In genomic region chr11:64235427-64236161, GRCh38 we compare ENCODE assay signal across 7 cellular contexts. TPM values are rescaled to one million over a fixed set of nuclear protein-coding genes. Genes with fewer than 3 reads are reported as not detected.
A peak's percentile ranks its signal among the peaks of the same experiment; 100 is the strongest.
DNase-seq lines count a peak whose midpoint lies in the region; ATAC-seq and TF ChIP-seq lines count a peak whose summit lies in the region.

No MANE protein-coding gene starts in this region.

- no peaks in the 10 kb centered on the region for H3K9me3 Mint-ChIP-seq in activated CD8-positive, alpha-beta T cell treated with anti-CD3 and anti-CD28 coated beads, Interleukin-2, amount 10 ng/mL, durations not matched to agents 7 days and 5 days (ENCODE audit: insufficient read depth)
- H3K9me3 Mint-ChIP-seq in stimulated activated naive CD8-positive, alpha-beta T cell treated with anti-CD3 and anti-CD28 coated beads, Interleukin-15, amount 100 ng/mL, for 72 hours: no peaks in the 10 kb centered on the region

- no peaks in the 10 kb centered on the region for H3K27me3 Mint-ChIP-seq in activated CD8-positive, alpha-beta T cell treated with anti-CD3 and anti-CD28 coated beads, Interleukin-2, amount 10 ng/mL, durations not matched to agents 7 days and 5 days (ENCODE audit: low read depth)
- no peaks in the 10 kb centered on the region for H3K27me3 Mint-ChIP-seq in stimulated activated naive CD8-positive, alpha-beta T cell treated with anti-CD3 and anti-CD28 coated beads, Interleukin-15, amount 100 ng/mL, for 72 hours

- H3K27me3 ChIP-seq in iPS-15b (ENCODE audit: control insufficient read depth, insufficient read depth, low read length): peaks cover 3% of the 10 kb centered on the region

- no peak overlapping the region for H3K9ac ChIP-seq in iPS-15b (ENCODE audit: low read depth, low read length)

- DNase-seq in HEK293T (ENCODE audit: extremely low spot score) (no peak), NCI-H1694 (lab: John Stamatoyannopoulos, UW) (no peak)
- no peak for DNase-seq in activated CD8-positive, alpha-beta T cell treated with anti-CD3 and anti-CD28 coated beads, Interleukin-2, amount 10 ng/mL, durations not matched to agents 7 days and 5 days
- no peak for DNase-seq in stimulated activated naive CD8-positive, alpha-beta T cell treated with anti-CD3 and anti-CD28 coated beads, Interleukin-15, amount 100 ng/mL, for 72 hours

- ATAC-seq in activated CD8-positive, alpha-beta T cell treated with anti-CD3 and anti-CD28 coated beads, Interleukin-2, amount 10 ng/mL, durations not matched to agents 7 days and 5 days: no peak
- ATAC-seq in stimulated activated naive CD8-positive, alpha-beta T cell treated with anti-CD3 and anti-CD28 coated beads, Interleukin-15, amount 100 ng/mL, for 72 hours: no peak
- ATAC-seq in GM18873 (IDR thresholded peaks at IDR 0.05; ENCODE audit: low FRiP score, unreplicated experiment) (no peak), HG02970 (IDR thresholded peaks at IDR 0.05; ENCODE audit: low FRiP score, unreplicated experiment) (no peak)

- no peaks in the 10 kb centered on the region for H3K4me1 ChIP-seq in iPS-15b (ENCODE audit: control insufficient read depth, insufficient read depth, low read length)

- peaks cover 50% of the 10 kb centered on the region for H3K4me1 Mint-ChIP-seq in activated CD8-positive, alpha-beta T cell treated with anti-CD3 and anti-CD28 coated beads, Interleukin-2, amount 10 ng/mL, durations not matched to agents 7 days and 5 days (ENCODE audit: low read depth)
- peaks cover 87% of the 10 kb centered on the region for H3K4me1 Mint-ChIP-seq in stimulated activated naive CD8-positive, alpha-beta T cell treated with anti-CD3 and anti-CD28 coated beads, Interleukin-15, amount 100 ng/mL, for 72 hours

- H3K4me3 ChIP-seq in iPS-15b (ENCODE audit: low read depth, low read length): peak overlapping the region; percentile 47

- H3K9me3 ChIP-seq in iPS-15b (ENCODE audit: control insufficient read depth, insufficient read depth, low read length): no peaks in the 10 kb centered on the region

- peaks cover 34% of the 10 kb centered on the region for H3K36me3 Mint-ChIP-seq in activated CD8-positive, alpha-beta T cell treated with anti-CD3 and anti-CD28 coated beads, Interleukin-2, amount 10 ng/mL, durations not matched to agents 7 days and 5 days (ENCODE audit: low read depth)

- peaks cover 12% of the 10 kb centered on the region for H3K36me3 ChIP-seq in iPS-15b (ENCODE audit: control insufficient read depth, insufficient read depth, low read length)

- peak overlapping the region; percentile 81 for H3K27ac Mint-ChIP-seq in activated CD8-positive, alpha-beta T cell treated with anti-CD3 and anti-CD28 coated beads, Interleukin-2, amount 10 ng/mL, durations not matched to agents 7 days and 5 days
- peak overlapping the region; percentile 26 to 77 for H3K27ac Mint-ChIP-seq in stimulated activated naive CD8-positive, alpha-beta T cell treated with anti-CD3 and anti-CD28 coated beads, Interleukin-15, amount 100 ng/mL, for 72 hours

- peak overlapping the region; percentile 91 for H3K4me3 Mint-ChIP-seq in activated CD8-positive, alpha-beta T cell treated with anti-CD3 and anti-CD28 coated beads, Interleukin-2, amount 10 ng/mL, durations not matched to agents 7 days and 5 days
- H3K4me3 Mint-ChIP-seq in stimulated activated naive CD8-positive, alpha-beta T cell treated with anti-CD3 and anti-CD28 coated beads, Interleukin-15, amount 100 ng/mL, for 72 hours: peak overlapping the region; percentile 90 to 96

- CTCF ChIA-PET in HEK293T (lab: Yijun Ruan, JAX): no interaction called here
- CTCF ChIA-PET in activated CD8-positive, alpha-beta T cell treated with anti-CD3 and anti-CD28 coated beads, Interleukin-2, amount 10 ng/mL, durations not matched to agents 7 days and 5 days (lab: Charles Lee): interaction anchor here (0.6 to 1.9 kb wide), 4 partner anchors 9 to 69 kb away, joined by 3 to 6 read pairs (median 4); partner anchors contain the start of genes NUDT22 and TRPT1

- POLR2A ChIA-PET in HEK293T (lab: Yijun Ruan, JAX): interaction anchor here (2.5 to 2.8 kb wide), 2 partner anchors 11 to 14 kb away, joined by 8 to 12 read pairs; partner anchors contain the start of gene PPP1R14B
- POLR2A ChIA-PET in activated CD8-positive, alpha-beta T cell treated with anti-CD3 and anti-CD28 coated beads, Interleukin-2, amount 10 ng/mL, durations not matched to agents 7 days and 5 days (lab: Charles Lee): interaction anchor here (1.0 to 1.2 kb wide), 2 partner anchors 9 to 28 kb away, joined by 4 read pairs; partner anchors contain the start of genes NUDT22 and TRPT1

TF ChIP-seq in HEK293T, 16 proteins besides CTCF, POLR2A, EP300 and RAD21:
- TF ChIP-seq CTBP1 (IDR thresholded peaks at IDR 0.05; ENCODE audit: borderline replicate concordance) (no peak), PKNOX1 (IDR thresholded peaks at IDR 0.05) (peak; percentile 27; the same call in 1 of the 2 replicates)

RNA-seq across cellular contexts. Expression of gene VEGFB, which starts 1.2 kb away (rescaled TPM):
- total RNA-seq in activated CD8-positive, alpha-beta T cell treated with anti-CD3 and anti-CD28 coated beads, Interleukin-2, amount 10 ng/mL, durations not matched to agents 7 days and 5 days: 10 to 100 TPM; 81.5 to 87.8 TPM

RNA-seq across cellular contexts. Expression of gene DNAJC4, which starts 5.2 kb away (rescaled TPM):
- total RNA-seq in activated CD8-positive, alpha-beta T cell treated with anti-CD3 and anti-CD28 coated beads, Interleukin-2, amount 10 ng/mL, durations not matched to agents 7 days and 5 days: 10 to 100 TPM; 38.0 to 41.3 TPM

RNA-seq across cellular contexts. Expression of gene FKBP2, which starts 5.3 kb away (rescaled TPM):
- 10 to 100 TPM; 26.9 to 33.0 TPM for total RNA-seq in activated CD8-positive, alpha-beta T cell treated with anti-CD3 and anti-CD28 coated beads, Interleukin-2, amount 10 ng/mL, durations not matched to agents 7 days and 5 days

RNA-seq across cellular contexts. Expression of gene NUDT22, which starts 9.5 kb away (rescaled TPM):
- 10 to 100 TPM; 86.7 to 91.6 TPM for total RNA-seq in activated CD8-positive, alpha-beta T cell treated with anti-CD3 and anti-CD28 coated beads, Interleukin-2, amount 10 ng/mL, durations not matched to agents 7 days and 5 days

RNA-seq across cellular contexts. Expression of gene TRPT1, which starts 9.6 kb away (rescaled TPM):
- 10 to 100 TPM; 37.8 to 44.8 TPM for total RNA-seq in activated CD8-positive, alpha-beta T cell treated with anti-CD3 and anti-CD28 coated beads, Interleukin-2, amount 10 ng/mL, durations not matched to agents 7 days and 5 days
